In genomic region chrY:16000801-16001200, GRCh38 we compare ENCODE assay signal across 13 cellular contexts.
A peak's percentile ranks its signal among the peaks of the same experiment; 100 is the strongest.
DNase-seq lines count a peak whose midpoint lies in the region; ATAC-seq and TF ChIP-seq lines count a peak whose summit lies in the region.
"Had no signal": no experiment of that assay in that cellular context is flagged by ENCODE, and none has a peak within 500 bp of the region (broad histone marks: within the 10 kb centered on the region; RNA-seq: fewer than 3 reads in every experiment).

No MANE protein-coding gene starts in this region.

- no peaks in the 10 kb centered on the region for H3K36me3 ChIP-seq in HAP-1 (replicated peaks)
- H3K36me3 ChIP-seq in H7 (replicated peaks; ENCODE audit: control insufficient read depth, insufficient read depth, low read length), result no peaks in the 10 kb centered on the region

- no peaks in the 10 kb centered on the region for H3K9me3 ChIP-seq in HAP-1

- H3K4me3 ChIP-seq in HAP-1 (no peak overlapping the region), H7 (ENCODE audit: insufficient read depth, low read depth, low read length) (no peak overlapping the region)
- H3K4me3 ChIP-seq: GM23248 had no signal

- no peaks in the 10 kb centered on the region for H3K27me3 ChIP-seq in foreskin keratinocyte
- H3K27me3 ChIP-seq in HAP-1 (ENCODE audit: low read depth), result no peaks in the 10 kb centered on the region
- no peaks in the 10 kb centered on the region for H3K27me3 ChIP-seq in H7 (ENCODE audit: control insufficient read depth, insufficient read depth, low read length)

- peak; percentile 74 for ATAC-seq in foreskin keratinocyte
- ATAC-seq in HG03159 (IDR thresholded peaks at IDR 0.05; ENCODE audit: unreplicated experiment), result no peak

- TF ChIP-seq CTCF in foreskin keratinocyte (conservative IDR thresholded peaks at IDR 0.05), result no peak

- intact Hi-C loops in cardiac septum (cut with DNase I), result no loop called here

- H3K27ac ChIP-seq in foreskin keratinocyte, result no peak overlapping the region
- H3K27ac ChIP-seq: GM23248 had no signal

- H3K4me1 ChIP-seq in foreskin keratinocyte, result no peaks in the 10 kb centered on the region
- no peaks in the 10 kb centered on the region for H3K4me1 ChIP-seq in HAP-1

- in situ Hi-C loops in HAP-1 (cut with MboI; ENCODE audit: low sequenced_read_pairs), result no loop called here

- DNase-seq in HS-5 (ENCODE audit: low read depth), result peak; percentile 11
- peak; percentile 3 for DNase-seq in T1000 (lab: John Stamatoyannopoulos, UW)
- DNase-seq in foreskin keratinocyte, result peak; percentile 29 to 43
- no peak for DNase-seq in HAP-1 (ENCODE audit: low spot score in 2 of 2)
- no peak for DNase-seq in H7
- DNase-seq in cardiac septum (ENCODE audit: low spot score), result no peak
- DNase-seq: C1 segment of cervical spinal cord; Calu3; CD4-positive, alpha-beta T cell; DMS 273 treated with DMSO at 0.1 percent for 48 hours; GM23248; H9 had no signal

Comparison
In these comparisons a context has a peak if more than half of its experiments do, and no peak if none do; other contexts are left out.
1. DNase-seq: peak in HS-5 (single experiment), T1000 (single experiment) and foreskin keratinocyte (2 of 2); none in HAP-1 (0 of 2), H7 (single experiment) and cardiac septum (single experiment).